In the genomic region with DNA sequence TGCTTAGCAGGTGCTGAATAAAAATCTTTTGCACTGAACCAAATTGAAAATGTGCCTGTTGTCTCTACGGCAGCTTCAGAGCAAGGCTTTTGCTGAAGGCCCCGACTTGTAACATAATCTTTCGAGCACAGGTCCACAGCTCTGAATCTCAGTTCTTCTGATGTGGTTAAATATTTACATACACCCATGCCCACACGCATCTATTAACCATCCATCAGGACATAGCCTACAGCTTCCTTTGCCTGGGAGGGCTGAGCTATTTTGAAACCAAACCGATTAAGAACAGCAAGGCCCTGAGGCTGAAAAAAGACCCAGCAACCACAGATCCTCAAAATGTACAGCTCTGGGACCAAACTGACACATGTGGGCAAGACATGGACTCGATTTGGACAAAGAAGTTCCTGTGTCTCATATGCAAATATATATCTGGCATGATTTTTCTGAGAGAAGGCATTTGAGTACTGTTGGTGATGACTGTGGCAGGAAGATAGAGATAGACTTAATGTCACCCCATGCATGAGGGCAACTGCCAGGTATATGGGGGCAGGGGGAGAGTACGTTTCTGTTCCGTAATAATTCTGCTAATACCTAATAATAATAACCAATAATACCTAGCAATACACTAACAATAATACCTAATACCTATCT, we compare ENCODE assay signal across 10 cellular contexts.
A peak's percentile ranks its signal among the peaks of the same experiment; 100 is the strongest.
DNase-seq lines count a peak whose midpoint lies in the region; ATAC-seq and FAIRE-seq lines count a peak whose summit lies in the region.
"Had no signal": no experiment of that assay in that cellular context is flagged by ENCODE, and none has a peak within 500 bp of the region (broad histone marks: within the 10 kb centered on the region; RNA-seq: fewer than 3 reads in every experiment).

No MANE protein-coding gene starts in this region.

- FAIRE-seq in HTR-8/SVneo (lab: Jason Lieb, UNC): no peak

- ATAC-seq in GM21723 (IDR thresholded peaks at IDR 0.05; ENCODE audit: unreplicated experiment) (peak; percentile 85), HG03280 (IDR thresholded peaks at IDR 0.05; ENCODE audit: unreplicated experiment) (peak; percentile 88)
- ATAC-seq: right lobe of liver, T-cell had no signal

- DNase-seq in NCI-H146 (lab: John Stamatoyannopoulos, UW): peak; percentile 12
- DNase-seq in NCI-H146 treated with DMSO at 0.1 percent for 48 hours (lab: John Stamatoyannopoulos, UW; ENCODE audit: unreplicated experiment): no peak
- peak; percentile 60 for DNase-seq in renal cortical epithelial cell (ENCODE audit: low read depth)
- DNase-seq in NCI-H2107 (lab: John Stamatoyannopoulos, UW): no peak
- no peak for DNase-seq in NCI-H1436 treated with DMSO at 0.1 percent for 48 hours (lab: John Stamatoyannopoulos, UW)
- no peak for DNase-seq in HTR-8/SVneo (ENCODE audit: insufficient read length, low spot score)
- DNase-seq: right lobe of liver, T-cell had no signal

Comparison
In these comparisons a context has a peak if more than half of its experiments do, and no peak if none do; other contexts are left out.
1. DNase-seq: peak in NCI-H146 (single experiment) and renal cortical epithelial cell (single experiment); none in NCI-H146 treated with DMSO at 0.1 percent for 48 hours (single experiment), NCI-H2107 (single experiment), NCI-H1436 treated with DMSO at 0.1 percent for 48 hours (single experiment) and HTR-8/SVneo (single experiment).